Comparison of ENCODE assay signal across 9 cellular contexts in genomic region chr14:22986508-22987054, GRCh38. TPM values are rescaled to one million over a fixed set of nuclear protein-coding genes. Genes with fewer than 3 reads are reported as not detected.
DNase-seq lines count a peak whose midpoint lies in the region; ATAC-seq and TF ChIP-seq lines count a peak whose summit lies in the region.
"Had no signal": no experiment of that assay in that cellular context is flagged by ENCODE, and none has a peak within 500 bp of the region (broad histone marks: within the 10 kb centered on the region; RNA-seq: fewer than 3 reads in every experiment).

No MANE protein-coding gene starts in this region.

- WGBS in psoas muscle, 3 donors, result 23 to 25% (median 23%) methylated on average over 5 of the region's 5 CpGs

- H3K36me3 ChIP-seq in A673 (ENCODE audit: insufficient read depth, low read length, poor library complexity, severe bottlenecking) (no peaks in the 10 kb centered on the region), psoas muscle (ENCODE audit: insufficient read depth in 1 of 2, low read depth in 1 of 2) (peaks cover 4 to 29% of the 10 kb centered on the region in 2 donors)

- no peaks in the 10 kb centered on the region for H3K27me3 ChIP-seq in A673 (replicated peaks; ENCODE audit: insufficient read depth, low read depth, low read length, poor library complexity)
- H3K27me3 ChIP-seq in psoas muscle (ENCODE audit: insufficient read depth in 3 of 3, low read length in 2 of 3), result peaks cover 0 to 14% (median 6%) of the 10 kb centered on the region in 3 donors

- no peaks in the 10 kb centered on the region for H3K36me3 Mint-ChIP-seq in activated naive CD8-positive, alpha-beta T cell treated with anti-CD3 and anti-CD28 coated beads, Interleukin-2, amount 10 ng/mL, durations not matched to agents 7 days and 5 days

- TF ChIP-seq CTCF in A673 (conservative IDR thresholded peaks at IDR 0.05; ENCODE audit: low read depth, low read length), result peak; percentile 91
- TF ChIP-seq CTCF in psoas muscle (IDR thresholded peaks at IDR 0.05), result peak; percentile 94

- no peaks in the 10 kb centered on the region for H3K9me3 Mint-ChIP-seq in activated naive CD8-positive, alpha-beta T cell treated with anti-CD3 and anti-CD28 coated beads, Interleukin-2, amount 10 ng/mL, durations not matched to agents 7 days and 5 days

- ATAC-seq in GM19023 (IDR thresholded peaks at IDR 0.05; ENCODE audit: unreplicated experiment) (peak; percentile 44), psoas muscle (peak; percentile 75 to 81 (median 77))
- ATAC-seq in activated naive CD8-positive, alpha-beta T cell treated with anti-CD3 and anti-CD28 coated beads, Interleukin-2, amount 10 ng/mL, durations not matched to agents 7 days and 5 days (ENCODE audit: low read depth), result peak; percentile 50

- H3K4me1 Mint-ChIP-seq in activated naive CD8-positive, alpha-beta T cell treated with anti-CD3 and anti-CD28 coated beads, Interleukin-2, amount 10 ng/mL, durations not matched to agents 7 days and 5 days, result no peaks in the 10 kb centered on the region

- H3K9me3 ChIP-seq in A673 (ENCODE audit: low read depth, low read length, poor library complexity, severe bottlenecking) (no peaks in the 10 kb centered on the region), psoas muscle (no peaks in the 10 kb centered on the region)

- BruUV-seq in A673 (replicated peaks; lab: Mats Ljungman, UMichigan), result no TSS peak

- CTCF ChIA-PET in A673 (lab: Charles Lee), result interaction anchor here (0.6 to 1.9 kb wide), 29 partner anchors 8 to 201 kb away, joined by 3 to 65 read pairs (median 6); partner anchors contain the start of genes ACIN1, CDH24, HAUS4 and PRMT5

- DNase-seq in A673 (ENCODE audit: low spot score) (peak; percentile 87), NCI-H146 treated with DMSO at 0.1 percent for 48 hours (lab: John Stamatoyannopoulos, UW; ENCODE audit: unreplicated experiment) (peak; percentile 37), SW480 (ENCODE audit: low spot score) (peak; percentile 78), cardiac septum (ENCODE audit: low spot score) (peak; percentile 95), psoas muscle (peak; percentile 85 to 89), cortex of kidney (lab: John Stamatoyannopoulos, UW) (no peak)
- DNase-seq in activated naive CD8-positive, alpha-beta T cell treated with anti-CD3 and anti-CD28 coated beads, Interleukin-2, amount 10 ng/mL, durations not matched to agents 7 days and 5 days, result peak; percentile 81

- H3K27me3 Mint-ChIP-seq in activated naive CD8-positive, alpha-beta T cell treated with anti-CD3 and anti-CD28 coated beads, Interleukin-2, amount 10 ng/mL, durations not matched to agents 7 days and 5 days, result no peaks in the 10 kb centered on the region

- POLR2A ChIA-PET in A673 (lab: Charles Lee; ENCODE audit: low non-redundant PET), result no interaction called here
- POLR2A ChIA-PET in activated naive CD8-positive, alpha-beta T cell treated with anti-CD3 and anti-CD28 coated beads, Interleukin-2, amount 10 ng/mL, durations not matched to agents 7 days and 5 days (lab: Charles Lee), result interaction anchor here (0.8 to 1.8 kb wide), 7 partner anchors 8 to 416 kb away, joined by 3 to 9 read pairs (median 4); partner anchors contain the start of genes ACIN1 and C14orf119

- intact Hi-C loops in A673 (cut with micrococcal nuclease; ENCODE audit: unreplicated experiment) (loop anchor here (1.0 to 2.0 kb wide), 3 partner anchors 68 to 122 kb away; no protein-coding TSS in a partner anchor), cardiac septum (cut with DNase I) (loop anchor here (1.0 kb wide), 1 partner anchor 72 kb away; no protein-coding TSS in a partner anchor), psoas muscle (cut with DNase I) (loop anchor here (1.0 to 10.0 kb wide), 3 partner anchors 52 to 72 kb away; no protein-coding TSS in a partner anchor)

- no peaks in the 10 kb centered on the region for H3K4me1 ChIP-seq in A673 (ENCODE audit: insufficient read depth, low read length, poor library complexity, severe bottlenecking)
- H3K4me1 ChIP-seq in psoas muscle, result peaks cover 8% of the 10 kb centered on the region

- H3K27ac Mint-ChIP-seq in activated naive CD8-positive, alpha-beta T cell treated with anti-CD3 and anti-CD28 coated beads, Interleukin-2, amount 10 ng/mL, durations not matched to agents 7 days and 5 days, result no peak overlapping the region

- H3K4me3 ChIP-seq in A673 (ENCODE audit: low read depth, low read length, poor library complexity, severe bottlenecking) (no peak overlapping the region), psoas muscle (no peak overlapping the region)

- H3K27ac ChIP-seq in A673 (ENCODE audit: low read depth, low read length, poor library complexity, severe bottlenecking) (no peak overlapping the region), psoas muscle (no peak overlapping the region)

- no peak overlapping the region for H3K4me3 Mint-ChIP-seq in activated naive CD8-positive, alpha-beta T cell treated with anti-CD3 and anti-CD28 coated beads, Interleukin-2, amount 10 ng/mL, durations not matched to agents 7 days and 5 days

RNA-seq across cellular contexts. Expression of gene AJUBA, which starts 4.2 kb away (rescaled TPM):
- total RNA-seq in A673 (2021) (37.6 and 43.6 TPM in 2 replicates), cardiac septum (14.0 TPM), psoas muscle (1 to 10 TPM in 3 of 4 donors, under 1 TPM in 1; 0.95 to 1.5 (median 1.2) TPM)
- 1 to 10 TPM in 1 of 2 experiments, under 1 TPM in 1; 0.97 to 1.3 TPM for total RNA-seq in activated naive CD8-positive, alpha-beta T cell treated with anti-CD3 and anti-CD28 coated beads, Interleukin-2, amount 10 ng/mL, durations not matched to agents 7 days and 5 days
- polyA plus RNA-seq in psoas muscle, result under 1 TPM; 0.65 to 0.77 (median 0.66) TPM

RNA-seq across cellular contexts. Expression of gene C14orf93, which starts 23.4 kb away (rescaled TPM):
- total RNA-seq in A673 (2021), result 9.9 and 10.8 TPM in 2 replicates
- total RNA-seq in activated naive CD8-positive, alpha-beta T cell treated with anti-CD3 and anti-CD28 coated beads, Interleukin-2, amount 10 ng/mL, durations not matched to agents 7 days and 5 days, result 10 to 100 TPM; 11.4 to 11.6 TPM
- total RNA-seq in cardiac septum, result 3.7 TPM
- 1 to 10 TPM; 2.1 to 5.1 (median 4.2) TPM for total RNA-seq in psoas muscle
- 1 to 10 TPM; 1.7 to 4.1 (median 3.4) TPM for polyA plus RNA-seq in psoas muscle

RNA-seq across cellular contexts. Expression of gene HAUS4, which starts 29.7 kb away (rescaled TPM):
- total RNA-seq in A673 (2021), result 62.7 and 73.9 TPM in 2 replicates
- total RNA-seq in activated naive CD8-positive, alpha-beta T cell treated with anti-CD3 and anti-CD28 coated beads, Interleukin-2, amount 10 ng/mL, durations not matched to agents 7 days and 5 days, result 10 to 100 TPM; 60.5 to 62.6 TPM
- 16.5 TPM for total RNA-seq in cardiac septum
- total RNA-seq in psoas muscle, result 10 to 100 TPM; 11.3 to 19.3 (median 12.0) TPM
- 10 to 100 TPM; 13.7 to 23.7 (median 16.2) TPM for polyA plus RNA-seq in psoas muscle

RNA-seq across cellular contexts. Expression of gene PSMB5, which starts 48.1 kb away (rescaled TPM):
- total RNA-seq in A673 (2021), result 491 and 500 TPM in 2 replicates
- 10 to 100 TPM; 49.0 to 54.5 TPM for total RNA-seq in activated naive CD8-positive, alpha-beta T cell treated with anti-CD3 and anti-CD28 coated beads, Interleukin-2, amount 10 ng/mL, durations not matched to agents 7 days and 5 days
- 120 TPM for total RNA-seq in cardiac septum
- total RNA-seq in psoas muscle, result 100 to 1,000 TPM; 156 to 307 (median 250) TPM
- polyA plus RNA-seq in psoas muscle, result 100 to 1,000 TPM; 304 to 619 (median 496) TPM

RNA-seq across cellular contexts. Expression of gene PSMB11, which starts 55.4 kb away (rescaled TPM):
- total RNA-seq in A673 (2021), result not detected in 2 replicates
- total RNA-seq in activated naive CD8-positive, alpha-beta T cell treated with anti-CD3 and anti-CD28 coated beads, Interleukin-2, amount 10 ng/mL, durations not matched to agents 7 days and 5 days, result not detected
- total RNA-seq in cardiac septum, result not detected
- not detected for total RNA-seq in psoas muscle
- polyA plus RNA-seq in psoas muscle, result under 1 TPM in 2 of 3 donors, not detected in 1; 0.03 to 0.51 TPM
- total RNA-seq: skeletal muscle tissue had no signal
